10 cellular contexts compared by ENCODE assay signal in genomic region chr6:101401792-101402617, GRCh38. TPM values are rescaled to one million over a fixed set of nuclear protein-coding genes. Genes with fewer than 3 reads are reported as not detected.
DNase-seq lines count a peak whose midpoint lies in the region; ATAC-seq and TF ChIP-seq lines count a peak whose summit lies in the region.
"Had no signal": no experiment of that assay in that cellular context is flagged by ENCODE, and none has a peak within 500 bp of the region (broad histone marks: within the 10 kb centered on the region; RNA-seq: fewer than 3 reads in every experiment).

No MANE protein-coding gene starts in this region.

- DNase-seq in ELF-1 (ENCODE audit: low read depth, low spot score) (peak; percentile 63), NCI-H2196 (lab: John Stamatoyannopoulos, UW; ENCODE audit: unreplicated experiment) (peak; percentile 58), fibroblast of lung (ENCODE audit: low read depth in 2 of 2) (peak in 1 of 2 donors; percentile 20), nephron progenitor cell (peak; percentile 80), amniotic stem cell (lab: John Stamatoyannopoulos, UW) (no peak), AG08396 (ENCODE audit: low spot score) (no peak), Karpas-422 (no peak)
- DNase-seq: OCI-M1 had no signal

- H3K27ac Mint-ChIP-seq in nephron progenitor cell, result peak overlapping the region; percentile 73
- H3K27ac Mint-ChIP-seq: dendritic cell treated with granulocyte-macrophage colony-stimulating factor and Interleukin-4, amounts not matched to agents 40 ng/mL and 50 ng/mL, for 4 days had no signal

- H3K4me1 ChIP-seq in fibroblast of lung (ENCODE audit: control insufficient read depth, extremely low read depth, insufficient read depth, low read length) (no peaks in the 10 kb centered on the region), Karpas-422 (ENCODE audit: low read length) (no peaks in the 10 kb centered on the region)

- peak overlapping the region; percentile 13 for H3K4me2 ChIP-seq in fibroblast of lung (ENCODE audit: extremely low read depth, insufficient read depth, low read length)
- no peak overlapping the region for H3K4me2 ChIP-seq in Karpas-422 (ENCODE audit: low read depth, low read length, poor library complexity, severe bottlenecking)

- H4K20me1 ChIP-seq in fibroblast of lung (ENCODE audit: control insufficient read depth, extremely low read depth, insufficient read depth, low read length), result no peaks in the 10 kb centered on the region
- H4K20me1 ChIP-seq in Karpas-422 (ENCODE audit: insufficient read depth, low read depth, low read length), result no peaks in the 10 kb centered on the region

- H3K27me3 Mint-ChIP-seq in nephron progenitor cell (ENCODE audit: low read depth, poor library complexity), result peaks cover 34% of the 10 kb centered on the region

- H3K27me3 ChIP-seq in fibroblast of lung (ENCODE audit: control insufficient read depth, insufficient read depth, low read length), result peaks cover 2% of the 10 kb centered on the region
- H3K27me3 ChIP-seq in Karpas-422 (ENCODE audit: low read length), result no peaks in the 10 kb centered on the region

- H3K36me3 ChIP-seq in fibroblast of lung (ENCODE audit: control insufficient read depth, insufficient read depth, low read length) (no peaks in the 10 kb centered on the region), Karpas-422 (ENCODE audit: insufficient read depth, low read length) (no peaks in the 10 kb centered on the region)

- TF ChIP-seq CTCF in fibroblast of lung (conservative IDR thresholded peaks at IDR 0.05 in 1 of 2, IDR thresholded peaks at IDR 0.05 in 1 of 2; ENCODE audit: low read depth in 1 of 2, low read length in 2 of 2) (no peak), nephron progenitor cell (IDR thresholded peaks at IDR 0.05) (no peak)

- H3K9me2 ChIP-seq in Karpas-422 (replicated peaks; ENCODE audit: insufficient read depth, low read length), result no peaks in the 10 kb centered on the region

- ATAC-seq in HG02763 (IDR thresholded peaks at IDR 0.05; ENCODE audit: unreplicated experiment), result no peak

- no peak overlapping the region for H3K27ac ChIP-seq in fibroblast of lung (ENCODE audit: insufficient read depth, low read length)
- H3K27ac ChIP-seq in Karpas-422 (ENCODE audit: low read length), result no peak overlapping the region

- H3K36me3 Mint-ChIP-seq in nephron progenitor cell (ENCODE audit: low read depth), result no peaks in the 10 kb centered on the region

- H3K79me2 ChIP-seq in fibroblast of lung (ENCODE audit: control insufficient read depth, insufficient read depth, low read length), result no peaks in the 10 kb centered on the region
- H3K79me2 ChIP-seq in Karpas-422 (ENCODE audit: low read length), result no peaks in the 10 kb centered on the region

- no peaks in the 10 kb centered on the region for H3K9me3 Mint-ChIP-seq in nephron progenitor cell
- H3K9me3 Mint-ChIP-seq: dendritic cell treated with granulocyte-macrophage colony-stimulating factor and Interleukin-4, amounts not matched to agents 40 ng/mL and 50 ng/mL, for 4 days had no signal

- H3K9me3 ChIP-seq in fibroblast of lung (ENCODE audit: control insufficient read depth, insufficient read depth, low read depth, low read length) (no peaks in the 10 kb centered on the region), Karpas-422 (ENCODE audit: low read length) (no peaks in the 10 kb centered on the region)

- H3K4me3 Mint-ChIP-seq in nephron progenitor cell, result peak overlapping the region; percentile 84
- H3K4me3 Mint-ChIP-seq: dendritic cell treated with granulocyte-macrophage colony-stimulating factor and Interleukin-4, amounts not matched to agents 40 ng/mL and 50 ng/mL, for 4 days had no signal

- H2AFZ ChIP-seq in fibroblast of lung (ENCODE audit: low read length) (no peak overlapping the region), Karpas-422 (ENCODE audit: low read length) (no peak overlapping the region)

- no peak overlapping the region for H3K9ac ChIP-seq in fibroblast of lung (ENCODE audit: insufficient read depth, low read length)
- no peak overlapping the region for H3K9ac ChIP-seq in Karpas-422 (ENCODE audit: low read length)

- peak overlapping the region in 1 of 4 experiments; percentile 27 for H3K4me3 ChIP-seq in fibroblast of lung (replicated peaks in 1 of 4; ENCODE audit: control extremely low read depth in 1 of 4, insufficient read depth in 1 of 4, low read depth in 3 of 4, low read length in 4 of 4)
- H3K4me3 ChIP-seq in Karpas-422 (ENCODE audit: low read length), result no peak overlapping the region

- H3K4me1 Mint-ChIP-seq in nephron progenitor cell, result peaks cover 66% of the 10 kb centered on the region

RNA-seq across cellular contexts. Expression of gene GRIK2, which starts 8.5 kb away (rescaled TPM):
- total RNA-seq in fibroblast of lung, result under 0.01 and 0.33 TPM in 2 replicates
- 0.12 and 0.40 TPM in 2 replicates for polyA plus RNA-seq in fibroblast of lung
- 0.18 and 0.47 TPM in 2 replicates for polyA plus RNA-seq in fibroblast of lung (2012)
- polyA minus RNA-seq in fibroblast of lung (ENCODE audit: low replicate concordance), result 1.2 TPM in 1 of 2 replicates, not detected in the other
- 0.07 TPM in 2 replicates for total RNA-seq in Karpas-422 (2014; rRNA removed; shearing (Covaris generic); ENCODE audit: low replicate concordance)

Comparison
In these comparisons a context has a peak if more than half of its experiments do, and no peak if none do; other contexts are left out.
1. DNase-seq: peak in ELF-1 (single experiment), NCI-H2196 (single experiment) and nephron progenitor cell (single experiment); none in amniotic stem cell (single experiment), AG08396 (single experiment) and Karpas-422 (single experiment).